In the genomic region with DNA sequence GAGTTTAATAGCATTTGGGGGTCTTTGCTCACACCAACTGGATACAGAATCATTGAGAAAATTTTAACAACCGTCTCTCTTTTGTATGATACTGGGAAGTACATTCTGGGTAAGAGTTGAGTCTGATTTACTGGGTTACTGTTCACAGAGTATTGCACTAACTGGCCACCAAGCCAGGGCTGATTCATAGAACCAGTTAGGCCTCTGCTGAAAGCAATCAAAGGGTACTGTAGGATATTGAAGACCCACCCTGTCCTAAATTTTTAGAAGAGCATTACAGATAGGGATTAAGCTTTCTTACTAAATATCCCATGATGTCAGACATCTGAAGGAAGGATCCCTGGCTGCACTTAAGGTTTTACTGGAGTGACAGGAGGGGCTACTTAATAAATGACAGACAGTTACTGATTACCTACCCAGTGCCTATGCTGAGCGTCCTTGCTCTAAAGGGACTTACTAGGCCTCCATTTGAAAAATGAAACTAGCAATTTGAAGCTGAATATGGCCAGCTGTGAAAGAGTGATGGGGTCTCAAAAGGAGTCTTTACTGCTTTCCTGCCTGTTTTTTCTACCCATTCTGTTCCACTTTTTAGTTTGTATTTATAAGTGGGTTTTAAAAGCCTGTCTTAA, we compare ENCODE assay signal across 27 cellular contexts.
"Had no signal": no experiment of that assay in that cellular context is flagged by ENCODE, and none has a peak within 500 bp of the region (broad histone marks: within the 10 kb centered on the region; RNA-seq: fewer than 3 reads in every experiment).

No MANE protein-coding gene starts in this region.

- H3K27ac ChIP-seq: coronary artery, epithelial cell of prostate, foreskin keratinocyte, parathyroid adenoma, tibial artery, VCaP had no signal

- H3K9ac ChIP-seq: parathyroid adenoma had no signal

- DNase-seq: activated CD4-positive, alpha-beta memory T cell treated with anti-CD3 and anti-CD28 coated beads, Interleukin-2, amount 10 ng/mL, durations not matched to agents 7 days and 5 days; activated CD4-positive, alpha-beta T cell treated with anti-CD3 and anti-CD28 coated beads, Interleukin-2, amount 10 ng/mL, durations not matched to agents 24 days and 14 days; activated CD8-positive, alpha-beta memory T cell treated with anti-CD3 and anti-CD28 coated beads, Interleukin-2, amount 10 ng/mL, durations not matched to agents 7 days and 5 days; activated effector memory CD4-positive, alpha-beta T cell treated with anti-CD3 and anti-CD28 coated beads, Interleukin-2, amount 50 U/mL, for 16 hours; activated naive CD4-positive, alpha-beta T cell treated with anti-CD3 and anti-CD28 coated beads, Interleukin-2, amount 10 ng/mL, durations not matched to agents 7 days and 5 days; activated T-cell treated with anti-CD3 and anti-CD28 coated beads for 4 hours; amygdala; cerebellar nuclear complex; endodermal cell; foreskin keratinocyte; glutamatergic neuron; hippocampal formation; kidney glomerular epithelial cell; left ventricle myocardium superior; mammary epithelial cell; midbrain; natural killer cell; small intestine; stimulated activated CD4-positive, alpha-beta T cell treated with anti-CD3 and anti-CD28 coated beads, Interleukin-2, amount 100 ng/mL, for 24 hours; stimulated activated naive CD8-positive, alpha-beta T cell treated with anti-CD3 and anti-CD28 coated beads, Interleukin-15, amount 100 ng/mL, for 72 hours; tibial artery had no signal

- ATAC-seq: activated CD4-positive, CD25-positive, alpha-beta regulatory T cell treated with anti-CD3 and anti-CD28 coated beads, Interleukin-2, amount 50 U/mL, for 24 hours; activated CD8-positive, alpha-beta memory T cell treated with anti-CD3 and anti-CD28 coated beads, Interleukin-2, amount 10 ng/mL, durations not matched to agents 7 days and 5 days; foreskin keratinocyte; left ventricle myocardium superior; natural killer cell; stimulated activated effector memory CD8-positive, alpha-beta T cell treated with anti-CD3 and anti-CD28 coated beads, Interleukin-12 subunit alpha, Interleukin-12 subunit beta, amount 100 ng/mL, for 72 hours; stimulated activated naive CD8-positive, alpha-beta T cell treated with anti-CD3 and anti-CD28 coated beads, Interleukin-15, amount 100 ng/mL, for 72 hours had no signal

- H3K4me1 ChIP-seq: foreskin keratinocyte, parathyroid adenoma had no signal

- H3K27me3 ChIP-seq: foreskin keratinocyte, tibial artery had no signal

- FAIRE-seq: small intestine had no signal

- H3K4me3 ChIP-seq: coronary artery, tibial artery had no signal

- H3K79me2 ChIP-seq: parathyroid adenoma had no signal

- H2AFZ ChIP-seq: parathyroid adenoma had no signal

- H3K9me3 ChIP-seq: tibial artery had no signal
